8 cellular contexts compared by ENCODE assay signal in the genomic region with DNA sequence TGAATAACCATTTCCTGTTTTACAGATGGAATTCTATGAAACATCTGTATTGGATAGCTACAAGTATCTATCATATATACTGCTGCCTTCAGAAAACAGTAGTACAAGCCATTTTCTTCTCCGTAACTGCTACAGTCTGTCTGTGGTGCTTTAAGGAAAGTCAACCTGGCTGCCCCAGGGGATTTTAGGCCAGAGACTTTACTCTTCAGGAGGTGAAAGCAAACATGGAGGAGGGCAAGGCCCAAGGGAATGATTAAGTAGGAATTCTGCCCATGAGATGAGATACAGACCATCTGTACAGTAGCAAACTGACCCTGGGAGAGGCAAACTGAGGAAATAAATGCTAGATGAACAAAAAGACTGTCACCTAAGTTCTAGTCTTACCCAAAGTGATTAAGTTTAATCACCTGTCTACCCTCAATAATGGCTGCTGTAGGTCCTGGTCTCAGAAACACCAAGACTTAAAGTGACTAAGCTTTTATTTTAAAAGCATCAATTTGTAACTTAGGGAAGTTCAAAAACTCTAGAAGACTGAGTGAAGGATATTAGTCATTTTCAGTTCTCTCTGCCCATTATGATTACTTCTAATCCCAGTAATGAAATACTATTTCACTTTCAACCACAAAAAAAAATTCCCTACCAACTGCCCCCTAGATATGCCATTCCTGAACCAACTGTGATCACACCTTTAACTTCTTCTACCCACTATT. TPM values are rescaled to one million over a fixed set of nuclear protein-coding genes. Genes with fewer than 3 reads are reported as not detected.
A peak's percentile ranks its signal among the peaks of the same experiment; 100 is the strongest.
DNase-seq lines count a peak whose midpoint lies in the region; ATAC-seq, FAIRE-seq and TF ChIP-seq lines count a peak whose summit lies in the region.

No MANE protein-coding gene starts in this region.

- no peaks in the 10 kb centered on the region for H3K4me1 ChIP-seq in Caco-2
- peaks cover 0 to 38% (median 13%) of the 10 kb centered on the region in 4 donors for H3K4me1 ChIP-seq in tibial artery

- ATAC-seq in GM19328 (IDR thresholded peaks at IDR 0.05; ENCODE audit: unreplicated experiment) (peak; percentile 59), HG03159 (IDR thresholded peaks at IDR 0.05; ENCODE audit: unreplicated experiment) (peak; percentile 85), left cardiac atrium (no peak)

- H3K9me3 ChIP-seq in Caco-2 (no peaks in the 10 kb centered on the region), tibial artery (no peaks in the 10 kb centered on the region)

- no TSS peak for BruUV-seq in Caco-2 (replicated peaks; lab: Mats Ljungman, UMichigan)

- intact Hi-C loops in Caco-2 (cut with micrococcal nuclease; ENCODE audit: unreplicated experiment) (no loop called here), tibial artery (cut with DNase I; ENCODE audit: low total_unique reads) (no loop called here), left cardiac atrium (cut with DNase I) (no loop called here)

- H3K27ac Mint-ChIP-seq in Caco-2 (ENCODE audit: unreplicated experiment): peak overlapping the region; percentile 45

- H3K4me3 Mint-ChIP-seq in Caco-2 (ENCODE audit: unreplicated experiment): no peak overlapping the region

- no peaks in the 10 kb centered on the region for H3K36me3 ChIP-seq in Caco-2 (ENCODE audit: control insufficient read depth, insufficient read depth, low read length)
- H3K36me3 ChIP-seq in bronchial epithelial cell (ENCODE audit: control insufficient read depth, insufficient read depth, low read length): no peaks in the 10 kb centered on the region
- no peaks in the 10 kb centered on the region for H3K36me3 ChIP-seq in tibial artery

- DNase-seq in Caco-2 (no peak), bronchial epithelial cell (ENCODE audit: low read depth) (peak; percentile 50), tibial artery (no peak), left cardiac atrium (no peak)
- no peak for DNase-seq in effector CD4-positive, alpha-beta T cell
- DNase-seq in stimulated activated CD4-positive, alpha-beta T cell treated with anti-CD3 and anti-CD28 coated beads, Interleukin-12 subunit alpha, Interleukin-12 subunit beta, amount 100 ng/mL, for 4 hours: no peak

- no peak for FAIRE-seq in bronchial epithelial cell (lab: Jason Lieb, UNC)

- no peaks in the 10 kb centered on the region for H3K27me3 Mint-ChIP-seq in Caco-2 (ENCODE audit: insufficient read depth, unreplicated experiment)

- H3K27ac ChIP-seq in tibial artery: no peak overlapping the region

- TF ChIP-seq CTCF in Caco-2 (IDR thresholded peaks at IDR 0.05; ENCODE audit: insufficient read depth in 1 of 2, low read depth in 1 of 2, low read length in 1 of 2, severe bottlenecking in 1 of 2, unreplicated experiment in 1 of 2) (no peak), bronchial epithelial cell (IDR thresholded peaks at IDR 0.05; ENCODE audit: insufficient read depth, low read length, severe bottlenecking) (no peak), tibial artery (IDR thresholded peaks at IDR 0.05) (no peak)

- H3K4me3 ChIP-seq in Caco-2 (ENCODE audit: low read depth, low read length): no peak overlapping the region
- H3K4me3 ChIP-seq in bronchial epithelial cell (ENCODE audit: low read depth, low read length): no peak overlapping the region
- no peak overlapping the region for H3K4me3 ChIP-seq in tibial artery

- H3K27me3 ChIP-seq in Caco-2 (replicated peaks; ENCODE audit: control insufficient read depth, insufficient read depth, low read length): no peaks in the 10 kb centered on the region
- H3K27me3 ChIP-seq in bronchial epithelial cell (ENCODE audit: control insufficient read depth, insufficient read depth, low read length): no peaks in the 10 kb centered on the region
- H3K27me3 ChIP-seq in tibial artery: no peaks in the 10 kb centered on the region

- H3K9me3 Mint-ChIP-seq in Caco-2 (ENCODE audit: unreplicated experiment): no peaks in the 10 kb centered on the region

- H3K36me3 Mint-ChIP-seq in Caco-2 (ENCODE audit: insufficient read depth, unreplicated experiment): peaks cover 6% of the 10 kb centered on the region

- POLR2A ChIA-PET in Caco-2 (lab: Charles Lee): no interaction called here

- CTCF ChIA-PET in Caco-2 (lab: Charles Lee): no interaction called here

- H3K4me1 Mint-ChIP-seq in Caco-2 (ENCODE audit: low read depth, unreplicated experiment): peaks cover 18% of the 10 kb centered on the region

RNA-seq across cellular contexts. Expression of a gene that starts 14.8 kb away (rescaled TPM):
- total RNA-seq in Caco-2 (2022): 19.9 and 23.2 TPM in 2 replicates
- total RNA-seq in bronchial epithelial cell: 36.3 and 58.4 TPM in 2 replicates
- 10 to 100 TPM; 69.9 to 73.4 TPM for total RNA-seq in left cardiac atrium

RNA-seq across cellular contexts. Expression of a gene that starts 59.7 kb away (rescaled TPM):
- total RNA-seq in Caco-2 (2022): 16.2 and 17.1 TPM in 2 replicates
- 9.0 and 16.1 TPM in 2 replicates for total RNA-seq in bronchial epithelial cell
- total RNA-seq in left cardiac atrium: 10 to 100 TPM; 18.7 to 20.1 TPM

Comparison
In these comparisons a context has a peak if more than half of its experiments do, and no peak if none do; other contexts are left out.
1. ATAC-seq: peak in GM19328 (single experiment) and HG03159 (single experiment); none in left cardiac atrium (0 of 2).